ENCODE assay signal across 9 cellular contexts in genomic region chr4:9153571-9154157, GRCh38. TPM values are rescaled to one million over a fixed set of nuclear protein-coding genes. Genes with fewer than 3 reads are reported as not detected.
A peak's percentile ranks its signal among the peaks of the same experiment; 100 is the strongest.
DNase-seq lines count a peak whose midpoint lies in the region; ATAC-seq and TF ChIP-seq lines count a peak whose summit lies in the region.
"Not testable (repeated sequence)": the region's sequence is repeated elsewhere in the genome, so short reads cannot be mapped to it uniquely, and the experiment has no call there.
"Had no signal": no experiment of that assay in that cellular context is flagged by ENCODE, and none has a peak within 500 bp of the region (broad histone marks: within the 10 kb centered on the region; RNA-seq: fewer than 3 reads in every experiment).

No MANE protein-coding gene starts in this region.

- H3K36me3 Mint-ChIP-seq in GM23338 (ENCODE audit: low read depth); activated CD4-positive, alpha-beta memory T cell treated with anti-CD3 and anti-CD28 coated beads for 36 hours: not testable (repeated sequence)

- not testable (repeated sequence) for H3K27me3 Mint-ChIP-seq in GM23338 (ENCODE audit: insufficient read depth, low read depth, poor library complexity); activated CD4-positive, alpha-beta memory T cell treated with anti-CD3 and anti-CD28 coated beads for 36 hours

- TF ChIP-seq CTCF in AG09309 (IDR thresholded peaks at IDR 0.05; ENCODE audit: control insufficient read depth, insufficient read depth, low read depth, low read length, missing control alignments); GM23338 (conservative IDR thresholded peaks at IDR 0.05; ENCODE audit: low read depth in 2 of 2); choroid plexus epithelial cell (conservative IDR thresholded peaks at IDR 0.05; ENCODE audit: low read depth, low read length); left ventricle myocardium inferior (IDR thresholded peaks at IDR 0.05; ENCODE audit: borderline replicate concordance): not testable (repeated sequence)

- H3F3A ChIP-seq in GM23338 (replicated peaks; ENCODE audit: low read depth), result not testable (repeated sequence)

- POLR2A ChIA-PET in activated CD4-positive, alpha-beta memory T cell treated with anti-CD3 and anti-CD28 coated beads for 36 hours (lab: Charles Lee), result not testable (repeated sequence)

- DNase-seq in AG09309 (ENCODE audit: low read depth), result peak; percentile 50
- DNase-seq in GM23338 (ENCODE audit: low spot score); left ventricle myocardium inferior: not testable (repeated sequence)
- DNase-seq in NCI-H2171 (lab: John Stamatoyannopoulos, UW), result peak; percentile 26
- DNase-seq in activated CD4-positive, alpha-beta memory T cell treated with anti-CD3 and anti-CD28 coated beads for 36 hours, result peak; percentile 32
- peak; percentile 58 for DNase-seq in choroid plexus epithelial cell (ENCODE audit: low read depth)
- DNase-seq in stimulated activated CD4-positive, alpha-beta T cell treated with anti-CD3 and anti-CD28 coated beads, Interleukin-12 subunit alpha, Interleukin-12 subunit beta, amount 100 ng/mL, for 4 hours, result peak; percentile 11

- not testable (repeated sequence) for H3K9me3 ChIP-seq in left ventricle myocardium inferior (replicated peaks); muscle layer of colon (ENCODE audit: low read length)

- H2AFZ ChIP-seq in GM23338, result not testable (repeated sequence)

- not testable (repeated sequence) for H3K27me3 ChIP-seq in GM23338 (ENCODE audit: insufficient read depth); left ventricle myocardium inferior (ENCODE audit: low read depth); muscle layer of colon (ENCODE audit: control insufficient read depth in 1 of 2, insufficient read depth in 2 of 2, low read length in 2 of 2)

- H3K9ac ChIP-seq in muscle layer of colon (ENCODE audit: low read length), result not testable (repeated sequence)

- CTCF ChIA-PET in activated CD4-positive, alpha-beta memory T cell treated with anti-CD3 and anti-CD28 coated beads for 36 hours (lab: Charles Lee), result not testable (repeated sequence)

- not testable (repeated sequence) for H3K36me3 ChIP-seq in GM23338 (ENCODE audit: insufficient read depth); left ventricle myocardium inferior; muscle layer of colon (ENCODE audit: insufficient read depth, low read length)

- peak overlapping the region; percentile 55 for H3K4me3 ChIP-seq in AG09309 (ENCODE audit: control insufficient read depth, low read depth, low read length)
- peak overlapping the region; percentile 74 for H3K4me3 ChIP-seq in GM23338
- H3K4me3 ChIP-seq in choroid plexus epithelial cell (ENCODE audit: low read depth, low read length), result peak overlapping the region; percentile 73
- peak overlapping the region; percentile 79 for H3K4me3 ChIP-seq in left ventricle myocardium inferior
- peak overlapping the region; percentile 53 to 73 for H3K4me3 ChIP-seq in muscle layer of colon (ENCODE audit: low read depth in 1 of 2, low read length in 2 of 2)

- not testable (repeated sequence) for H3K9me2 ChIP-seq in GM23338 (ENCODE audit: insufficient read depth)

- peak overlapping the region; percentile 80 for H3K4me2 ChIP-seq in GM23338

- not testable (repeated sequence) for H3K9me3 Mint-ChIP-seq in GM23338; activated CD4-positive, alpha-beta memory T cell treated with anti-CD3 and anti-CD28 coated beads for 36 hours

- H4K20me1 ChIP-seq in GM23338 (replicated peaks; ENCODE audit: insufficient read depth), result not testable (repeated sequence)

- not testable (repeated sequence) for ATAC-seq in GM23338

- H3K4me3 Mint-ChIP-seq in GM23338, result peak overlapping the region; percentile 88
- H3K4me3 Mint-ChIP-seq in activated CD4-positive, alpha-beta memory T cell treated with anti-CD3 and anti-CD28 coated beads for 36 hours, result peak overlapping the region; percentile 89

- not testable (repeated sequence) for H3K4me1 Mint-ChIP-seq in GM23338
- H3K4me1 Mint-ChIP-seq in activated CD4-positive, alpha-beta memory T cell treated with anti-CD3 and anti-CD28 coated beads for 36 hours (ENCODE audit: low read depth), result peaks cover 17% of the 10 kb centered on the region

- H3K4me1 ChIP-seq in GM23338 (ENCODE audit: insufficient read depth); muscle layer of colon (ENCODE audit: insufficient read depth, low read length): not testable (repeated sequence)
- H3K4me1 ChIP-seq in left ventricle myocardium inferior, result peaks cover 16% of the 10 kb centered on the region

- intact Hi-C loops in activated CD4-positive, alpha-beta memory T cell treated with anti-CD3 and anti-CD28 coated beads for 36 hours (cut with micrococcal nuclease), result loop anchor here (1.0 to 5.0 kb wide), 3 partner anchors 81 to 964 kb away; partner anchors contain the start of gene WDR1
- intact Hi-C loops in left ventricle myocardium inferior (cut with micrococcal nuclease), result not testable (repeated sequence)

- not testable (repeated sequence) for H3K27ac ChIP-seq in GM23338 (ENCODE audit: low read depth)
- H3K27ac ChIP-seq in left ventricle myocardium inferior (replicated peaks) (peak overlapping the region; percentile 88), muscle layer of colon (ENCODE audit: low read depth, low read length) (peak overlapping the region; percentile 56)

- H3K27ac Mint-ChIP-seq in GM23338, result peak overlapping the region; percentile 75; the same call in 1 of the 2 replicates
- peak overlapping the region; percentile 79 for H3K27ac Mint-ChIP-seq in activated CD4-positive, alpha-beta memory T cell treated with anti-CD3 and anti-CD28 coated beads for 36 hours

- not testable (repeated sequence) for H3K79me2 ChIP-seq in GM23338 (replicated peaks; ENCODE audit: insufficient read depth)

RNA-seq across cellular contexts. Expression of gene FAM90A26, which starts 16.5 kb away (rescaled TPM):
- total RNA-seq in GM23338 (2014; rRNA removed; shearing (Covaris generic)), result not detected in 2 replicates
- 0.10 and 0.12 TPM in 2 replicates for polyA plus RNA-seq in GM23338 (2016; fragmentation: Nextera tagmentation; extraction: Ambion mirVana)
- total RNA-seq in activated CD4-positive, alpha-beta memory T cell treated with anti-CD3 and anti-CD28 coated beads for 36 hours, result not detected
- not detected for total RNA-seq in left ventricle myocardium inferior
- total RNA-seq: omental fat pad had no signal

RNA-seq across cellular contexts. Expression of gene USP17L10, which starts 56.8 kb away (rescaled TPM):
- not detected in 2 replicates for total RNA-seq in GM23338 (2014; rRNA removed; shearing (Covaris generic))
- not detected in 2 replicates for polyA plus RNA-seq in GM23338 (2016; fragmentation: Nextera tagmentation; extraction: Ambion mirVana)
- not detected for total RNA-seq in activated CD4-positive, alpha-beta memory T cell treated with anti-CD3 and anti-CD28 coated beads for 36 hours
- not detected for total RNA-seq in left ventricle myocardium inferior
- total RNA-seq: omental fat pad had no signal
